8 cellular contexts compared by ENCODE assay signal in genomic region chr17:28901866-28902818, GRCh38. TPM values are rescaled to one million over a fixed set of nuclear protein-coding genes. Genes with fewer than 3 reads are reported as not detected.
DNase-seq lines count a peak whose midpoint lies in the region; ATAC-seq, FAIRE-seq and TF ChIP-seq lines count a peak whose summit lies in the region.

No MANE protein-coding gene starts in this region.

- H3K4me1 Mint-ChIP-seq in GM23338, result peaks cover 43% of the 10 kb centered on the region
- peaks cover 34% of the 10 kb centered on the region for H3K4me1 Mint-ChIP-seq in brain

- H3K27me3 Mint-ChIP-seq in GM23338 (ENCODE audit: insufficient read depth, low read depth, poor library complexity) (peaks cover 31% of the 10 kb centered on the region), brain (peaks cover 4% of the 10 kb centered on the region)

- H3K9me2 ChIP-seq in GM23338 (ENCODE audit: insufficient read depth), result no peaks in the 10 kb centered on the region
- H3K9me2 ChIP-seq in MM.1S (replicated peaks; ENCODE audit: insufficient read depth, low read length), result no peaks in the 10 kb centered on the region

- peak; percentile 53 for ATAC-seq in GM23338

- H3K27ac ChIP-seq in GM23338 (ENCODE audit: low read depth) (no peak overlapping the region), MM.1S (ENCODE audit: low read length) (peak overlapping the region; percentile 77), kidney (ENCODE audit: low read depth in 2 of 2, low read length in 2 of 2) (peak overlapping the region; percentile 84)

- peak overlapping the region; percentile 85 for H3K9ac ChIP-seq in MM.1S (ENCODE audit: low read length)
- peak overlapping the region in 1 of 2 donors; percentile 75 for H3K9ac ChIP-seq in kidney (ENCODE audit: low read length in 2 of 2)

- H3K4me2 ChIP-seq in GM23338 (peak overlapping the region; percentile 92), MM.1S (ENCODE audit: low read depth, low read length) (peak overlapping the region; percentile 66)

- no peaks in the 10 kb centered on the region for H3K9me3 ChIP-seq in MM.1S (replicated peaks; ENCODE audit: insufficient read depth, low read length)
- H3K9me3 ChIP-seq in kidney (ENCODE audit: control insufficient read depth in 1 of 2, low read length in 2 of 2), result no peaks in the 10 kb centered on the region

- intact Hi-C loops in kidney (cut with DNase I), result no loop called here

- peaks cover 5% of the 10 kb centered on the region; the same call in 1 of the 2 replicates for H3K36me3 ChIP-seq in GM23338 (ENCODE audit: insufficient read depth)
- H3K36me3 ChIP-seq in MM.1S (replicated peaks; ENCODE audit: insufficient read depth, low read length), result no peaks in the 10 kb centered on the region
- H3K36me3 ChIP-seq in kidney (ENCODE audit: control insufficient read depth in 1 of 2, insufficient read depth in 2 of 2, low read length in 2 of 2), result peaks cover 7 to 13% of the 10 kb centered on the region in 2 donors

- H3K4me3 ChIP-seq in GM23338 (peak overlapping the region; percentile 92), MM.1S (ENCODE audit: low read length) (peak overlapping the region; percentile 82), kidney (ENCODE audit: low read length in 2 of 2) (peak overlapping the region; percentile 41 to 61)

- peaks cover 44% of the 10 kb centered on the region for H3F3A ChIP-seq in GM23338 (replicated peaks; ENCODE audit: low read depth)
- peaks cover 20% of the 10 kb centered on the region for H3F3A ChIP-seq in MM.1S (ENCODE audit: insufficient read depth, low read length)

- H3K4me1 ChIP-seq in GM23338 (ENCODE audit: insufficient read depth) (peaks cover 23% of the 10 kb centered on the region), MM.1S (ENCODE audit: low read length) (peaks cover 28% of the 10 kb centered on the region), kidney (ENCODE audit: control insufficient read depth in 1 of 2, insufficient read depth in 1 of 2, low read depth in 1 of 2, low read length in 2 of 2) (peaks cover 9 to 24% of the 10 kb centered on the region in 2 donors)

- no peak for FAIRE-seq in kidney (lab: Jason Lieb, UNC)

- peaks cover 19% of the 10 kb centered on the region; the same call in 1 of the 2 replicates for H3K79me2 ChIP-seq in GM23338 (replicated peaks; ENCODE audit: insufficient read depth)
- H3K79me2 ChIP-seq in MM.1S (ENCODE audit: low read length), result peaks cover 39% of the 10 kb centered on the region

- H3K27ac Mint-ChIP-seq in GM23338 (peak overlapping the region; percentile 23; the same call in 1 of the 2 replicates), brain (peak overlapping the region; percentile 61 to 95 (median 77))

- H4K20me1 ChIP-seq in GM23338 (replicated peaks; ENCODE audit: insufficient read depth) (peaks cover 5% of the 10 kb centered on the region), MM.1S (ENCODE audit: insufficient read depth, low read length) (no peaks in the 10 kb centered on the region)

- DNase-seq in Daoy (ENCODE audit: low read depth), result peak; percentile 30
- DNase-seq in GM23338 (ENCODE audit: low spot score), result peak; percentile 71
- DNase-seq in MM.1S, result peak; percentile 62
- peak; percentile 38 for DNase-seq in T follicular helper cell (ENCODE audit: low read depth)
- DNase-seq in kidney, result peak; percentile 87
- peak; percentile 18 to 52 for DNase-seq in stimulated activated CD4-positive, alpha-beta T cell treated with anti-CD3 and anti-CD28 coated beads, Interleukin-1b, Interleukin-23, amount 100 ng/mL, for 4 hours (ENCODE audit: low read depth in 2 of 2)
- no peak for DNase-seq in A172 (ENCODE audit: low spot score)

- peaks cover 38% of the 10 kb centered on the region for H3K36me3 Mint-ChIP-seq in GM23338 (ENCODE audit: low read depth)
- peaks cover 23% of the 10 kb centered on the region for H3K36me3 Mint-ChIP-seq in brain

- H3K4me3 Mint-ChIP-seq in GM23338 (peak overlapping the region; percentile 82), brain (peak overlapping the region; percentile 85 to 92 (median 88))

- peak overlapping the region; percentile 95 for H2AFZ ChIP-seq in GM23338
- peak overlapping the region; percentile 87 for H2AFZ ChIP-seq in MM.1S (ENCODE audit: low read length)

- TF ChIP-seq CTCF in GM23338 (conservative IDR thresholded peaks at IDR 0.05; ENCODE audit: low read depth in 2 of 2), result no peak
- no peak for TF ChIP-seq CTCF in MM.1S (IDR thresholded peaks at IDR 0.05; ENCODE audit: low read length)
- no peak for TF ChIP-seq CTCF in brain (conservative IDR thresholded peaks at IDR 0.05)
- no peak for TF ChIP-seq CTCF in kidney (IDR thresholded peaks at IDR 0.05; ENCODE audit: borderline replicate concordance, extremely low read depth, insufficient read depth)

- H3K27me3 ChIP-seq in GM23338 (ENCODE audit: insufficient read depth) (no peaks in the 10 kb centered on the region), MM.1S (replicated peaks; ENCODE audit: insufficient read depth, low read length) (no peaks in the 10 kb centered on the region)

- H3K9me3 Mint-ChIP-seq in GM23338, result no peaks in the 10 kb centered on the region; the same call in 1 of the 3 replicates
- peaks cover 0 to 3% (median 0%) of the 10 kb centered on the region in 5 experiments for H3K9me3 Mint-ChIP-seq in brain

TF ChIP-seq in GM23338, 12 proteins besides CTCF, POLR2A, EP300 and RAD21:
- TF ChIP-seq ETS1 (IDR thresholded peaks at IDR 0.05), result no peak

RNA-seq across cellular contexts. Expression of gene DHRS13, which starts 0.7 kb away (rescaled TPM):
- 10.9 and 12.4 TPM in 2 replicates for total RNA-seq in Daoy (2014; rRNA removed; shearing (Covaris generic))
- 31.3 and 34.2 TPM in 2 replicates for total RNA-seq in GM23338 (2014; rRNA removed; shearing (Covaris generic))
- polyA plus RNA-seq in GM23338 (2016; fragmentation: Nextera tagmentation; extraction: Ambion mirVana) (5.4 and 7.0 TPM in 2 replicates), brain (ENCODE audit: insufficient read depth, low read depth, low replicate concordance) (34.5 TPM), kidney (ENCODE audit: insufficient read depth, low read depth, low replicate concordance) (21.6 TPM)
- total RNA-seq in kidney, result 29.5 TPM
- total RNA-seq in A172 (2014; rRNA removed; shearing (Covaris generic)), result 12.7 and 13.9 TPM in 2 replicates

RNA-seq across cellular contexts. Expression of gene FLOT2, which starts 4.6 kb away (rescaled TPM):
- total RNA-seq in Daoy (2014; rRNA removed; shearing (Covaris generic)), result 18.5 and 24.9 TPM in 2 replicates
- 66.1 and 66.3 TPM in 2 replicates for total RNA-seq in GM23338 (2014; rRNA removed; shearing (Covaris generic))
- polyA plus RNA-seq in GM23338 (2016; fragmentation: Nextera tagmentation; extraction: Ambion mirVana) (49.8 and 51.0 TPM in 2 replicates), brain (ENCODE audit: insufficient read depth, low read depth, low replicate concordance) (183 TPM), kidney (ENCODE audit: insufficient read depth, low read depth, low replicate concordance) (200 TPM)
- total RNA-seq in kidney, result 260 TPM
- total RNA-seq in A172 (2014; rRNA removed; shearing (Covaris generic)), result 43.9 and 45.5 TPM in 2 replicates

RNA-seq across cellular contexts. Expression of gene ERAL1, which starts 47.3 kb away (rescaled TPM):
- total RNA-seq in Daoy (2014; rRNA removed; shearing (Covaris generic)), result 26.4 and 38.4 TPM in 2 replicates
- total RNA-seq in GM23338 (2014; rRNA removed; shearing (Covaris generic)), result 118 and 121 TPM in 2 replicates
- polyA plus RNA-seq in GM23338 (2016; fragmentation: Nextera tagmentation; extraction: Ambion mirVana) (77.1 and 77.5 TPM in 2 replicates), brain (ENCODE audit: insufficient read depth, low read depth, low replicate concordance) (91.1 TPM), kidney (ENCODE audit: insufficient read depth, low read depth, low replicate concordance) (71.6 TPM)
- 29.5 TPM for total RNA-seq in kidney
- 45.1 and 66.6 TPM in 2 replicates for total RNA-seq in A172 (2014; rRNA removed; shearing (Covaris generic))

RNA-seq across cellular contexts. Expression of gene PHF12, which starts 49.2 kb away (rescaled TPM):
- 18.0 and 29.1 TPM in 2 replicates for total RNA-seq in Daoy (2014; rRNA removed; shearing (Covaris generic))
- 41.0 and 45.4 TPM in 2 replicates for total RNA-seq in GM23338 (2014; rRNA removed; shearing (Covaris generic))
- polyA plus RNA-seq in GM23338 (2016; fragmentation: Nextera tagmentation; extraction: Ambion mirVana) (19.7 and 20.8 TPM in 2 replicates), brain (ENCODE audit: insufficient read depth, low read depth, low replicate concordance) (43.1 TPM), kidney (ENCODE audit: insufficient read depth, low read depth, low replicate concordance) (8.8 TPM)
- 50.4 TPM for total RNA-seq in kidney
- total RNA-seq in A172 (2014; rRNA removed; shearing (Covaris generic)), result 16.0 and 22.3 TPM in 2 replicates

RNA-seq across cellular contexts. Expression of gene FAM222B, which starts 59.6 kb away (rescaled TPM):
- total RNA-seq in Daoy (2014; rRNA removed; shearing (Covaris generic)), result 2.3 and 3.1 TPM in 2 replicates
- total RNA-seq in GM23338 (2014; rRNA removed; shearing (Covaris generic)), result 78.5 and 87.3 TPM in 2 replicates
- 61.8 and 63.7 TPM in 2 replicates for polyA plus RNA-seq in GM23338 (2016; fragmentation: Nextera tagmentation; extraction: Ambion mirVana)
- polyA plus RNA-seq in brain (ENCODE audit: insufficient read depth, low read depth, low replicate concordance), result 32.3 TPM
- total RNA-seq in kidney, result 31.0 TPM
- polyA plus RNA-seq in kidney (ENCODE audit: insufficient read depth, low read depth, low replicate concordance), result 13.0 TPM
- total RNA-seq in A172 (2014; rRNA removed; shearing (Covaris generic)), result 9.2 and 10.2 TPM in 2 replicates
